In the genomic region with DNA sequence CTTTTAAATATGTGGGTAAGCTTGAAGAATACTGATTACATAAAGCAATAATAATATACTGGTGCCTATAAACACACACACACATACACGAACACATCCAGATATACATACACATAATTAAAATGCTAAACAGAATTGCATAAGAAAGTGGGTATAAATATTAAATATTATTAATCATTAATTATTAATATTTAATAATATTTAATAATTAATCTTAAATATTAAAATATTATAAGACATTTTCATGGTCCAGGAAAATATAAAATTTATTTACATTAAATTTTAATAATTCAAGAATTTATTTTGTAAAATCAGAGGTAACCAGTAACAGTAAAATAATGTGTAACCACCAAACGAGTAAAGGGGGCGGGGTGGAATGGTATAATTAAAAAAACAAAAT, we compare ENCODE assay signal across 20 cellular contexts.
"Had no signal": no experiment of that assay in that cellular context is flagged by ENCODE, and none has a peak within 500 bp of the region (broad histone marks: within the 10 kb centered on the region; RNA-seq: fewer than 3 reads in every experiment).

No MANE protein-coding gene starts in this region.

- DNase-seq: Kasumi-1, MM.1S, NCI-H1092 treated with DMSO at 0.1 percent for 48 hours, NCI-H1436, NCI-H187, NCI-H2029, NCI-H2081 treated with DMSO at 0.1 percent for 48 hours, NCI-H2171, NCI-H226, NCI-H446, NCI-H510A, NCI-H524 treated with DMSO at 0.1 percent for 48 hours, NCI-H69, NCI-H774, SHP77, SK-N-SH had no signal

- H3K4me1 Mint-ChIP-seq: IgD-negative memory B cell had no signal

- ATAC-seq: K562 had no signal

- FAIRE-seq: K562 had no signal

- H3K36me3 Mint-ChIP-seq: IgD-negative memory B cell had no signal

- H3K4me3 ChIP-seq: K562 had no signal

- H3K27me3 Mint-ChIP-seq: IgD-negative memory B cell had no signal

- H3K27ac ChIP-seq: KMS-11, RWPE1 had no signal

- H3K9me3 ChIP-seq: SK-N-SH had no signal

- H3K4me3 Mint-ChIP-seq: IgD-negative memory B cell had no signal

- H3K27ac Mint-ChIP-seq: IgD-negative memory B cell had no signal
